1 cellular context compared by ENCODE assay signal in genomic region chr19:17458970-17459369, GRCh38.
A peak's percentile ranks its signal among the peaks of the same experiment; 100 is the strongest.
TF ChIP-seq lines count a peak whose summit lies in the region.

No MANE protein-coding gene starts in this region.

TF ChIP-seq in HEK293, 187 proteins besides CTCF, POLR2A, EP300 and RAD21 (continued from another document):
- TF ChIP-seq TSHZ1 (tag by site-specific recombination; IDR thresholded peaks at IDR 0.05; ENCODE audit: borderline replicate concordance) (peak; percentile 46; the same call in 1 of the 2 replicates), EGR2 (tag by site-specific recombination; IDR thresholded peaks at IDR 0.05; ENCODE audit: low read depth) (peak; percentile 34; the same call in 1 of the 2 replicates), ZBTB20 (tag by site-specific recombination; IDR thresholded peaks at IDR 0.05) (no peak), ZNF394 (tag by site-specific recombination; IDR thresholded peaks at IDR 0.05; ENCODE audit: borderline replicate concordance) (peak; percentile 53)
